ENCODE assay signal across 19 cellular contexts in the genomic region with DNA sequence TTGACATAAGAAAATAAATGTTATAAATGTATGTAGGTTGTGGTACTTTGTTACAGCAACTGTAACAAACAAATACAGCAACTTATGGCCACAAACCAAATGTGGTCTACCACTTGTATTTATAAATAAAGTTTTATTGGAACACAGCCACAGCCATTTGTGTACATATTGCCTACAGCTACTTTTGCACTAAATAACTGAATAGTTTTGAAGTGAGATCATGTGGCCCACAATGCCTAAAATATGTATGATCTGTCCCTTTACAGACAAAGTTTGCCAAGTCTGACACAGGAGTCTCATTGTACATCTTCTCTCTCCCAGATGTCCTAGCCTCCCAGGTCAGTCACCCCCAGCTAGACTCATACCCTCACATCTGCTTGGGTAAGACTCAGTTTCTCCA.
DNase-seq lines count a peak whose midpoint lies in the region; ATAC-seq and TF ChIP-seq lines count a peak whose summit lies in the region.
"Had no signal": no experiment of that assay in that cellular context is flagged by ENCODE, and none has a peak within 500 bp of the region (broad histone marks: within the 10 kb centered on the region; RNA-seq: fewer than 3 reads in every experiment).

No MANE protein-coding gene starts in this region.

- H3K4me1 ChIP-seq in PC-3 (ENCODE audit: insufficient read depth, low read length) = peaks cover 12% of the 10 kb centered on the region; the same call in 1 of the 2 replicates
- no peaks in the 10 kb centered on the region for H3K4me1 ChIP-seq in foreskin keratinocyte
- no peaks in the 10 kb centered on the region for H3K4me1 ChIP-seq in naive thymus-derived CD4-positive, alpha-beta T cell (ENCODE audit: control insufficient read depth in 2 of 2, insufficient read depth in 2 of 2, low read length in 2 of 2)
- H3K4me1 ChIP-seq: A549 had no signal

- H3K9ac ChIP-seq in PC-3 (ENCODE audit: low read length) = no peak overlapping the region

- H3K4me3 Mint-ChIP-seq in naive thymus-derived CD4-positive, alpha-beta T cell = no peak overlapping the region

- H3K36me3 Mint-ChIP-seq in naive thymus-derived CD4-positive, alpha-beta T cell = no peaks in the 10 kb centered on the region

- no peaks in the 10 kb centered on the region for H3K79me2 ChIP-seq in PC-3 (ENCODE audit: low read length)

- intact Hi-C loops in PC-3 (cut with micrococcal nuclease) = no loop called here
- intact Hi-C loops in naive thymus-derived CD4-positive, alpha-beta T cell (cut with micrococcal nuclease) = no loop called here

- no peak for TF ChIP-seq CTCF in PC-3 (conservative IDR thresholded peaks at IDR 0.05; ENCODE audit: low read depth, low read length)
- no peak for TF ChIP-seq CTCF in astrocyte of the spinal cord (IDR thresholded peaks at IDR 0.05; ENCODE audit: low read depth, low read length)
- TF ChIP-seq CTCF in foreskin keratinocyte (conservative IDR thresholded peaks at IDR 0.05) = no peak

- peaks cover 4 to 14% (median 10%) of the 10 kb centered on the region in 11 donors for H3K9me3 Mint-ChIP-seq in naive thymus-derived CD4-positive, alpha-beta T cell

- H3K27ac Mint-ChIP-seq in naive thymus-derived CD4-positive, alpha-beta T cell = no peak overlapping the region

- no peak overlapping the region for H2AFZ ChIP-seq in PC-3 (ENCODE audit: low read length)

- POLR2A ChIA-PET in PC-3 (lab: Charles Lee; ENCODE audit: unreplicated experiment) = no interaction called here
- POLR2A ChIA-PET in naive thymus-derived CD4-positive, alpha-beta T cell (lab: Charles Lee) = no interaction called here

- BruUV-seq in PC-3 (replicated peaks; lab: Mats Ljungman, UMichigan) = no TSS peak

- H4K20me1 ChIP-seq in PC-3 (ENCODE audit: low read length) = no peaks in the 10 kb centered on the region

- H3K4me2 ChIP-seq in PC-3 (ENCODE audit: low read length) = no peak overlapping the region
- H3K4me2 ChIP-seq: A549 had no signal

- H3K36me3 ChIP-seq in PC-3 (ENCODE audit: low read depth, low read length) = no peaks in the 10 kb centered on the region
- no peaks in the 10 kb centered on the region for H3K36me3 ChIP-seq in naive thymus-derived CD4-positive, alpha-beta T cell (ENCODE audit: control insufficient read depth in 2 of 3, insufficient read depth in 3 of 3, low read length in 3 of 3)

- peak; percentile 76 for DNase-seq in H4 (ENCODE audit: low spot score)
- DNase-seq in PC-3 = peak; percentile 88
- DNase-seq in astrocyte of the spinal cord (ENCODE audit: low read depth, low spot score) = peak; percentile 17
- DNase-seq in foreskin keratinocyte = peak; percentile 64 to 84
- DNase-seq in activated T-cell treated with anti-CD3 and anti-CD28 coated beads, Interleukin-2, amount 50 U/mL, for 48 hours = no peak
- DNase-seq in AG08396 (ENCODE audit: low spot score) = no peak
- no peak for DNase-seq in naive thymus-derived CD4-positive, alpha-beta T cell
- DNase-seq: C1 segment of cervical spinal cord, EL, MM.1S, NCI-H1092 treated with DMSO at 0.1 percent for 48 hours, NCI-H1694, NCI-H2107, NCI-H2227 treated with DMSO at 0.1 percent for 48 hours, NCI-H524 treated with DMSO at 0.1 percent for 48 hours, SHP77 treated with DMSO at 0.1 percent for 48 hours had no signal

- CTCF ChIA-PET in PC-3 (lab: Charles Lee) = no interaction called here
- CTCF ChIA-PET in naive thymus-derived CD4-positive, alpha-beta T cell (lab: Charles Lee) = no interaction called here

- H3K4me3 ChIP-seq in PC-3 (ENCODE audit: low read length) (no peak overlapping the region), astrocyte of the spinal cord (ENCODE audit: low read depth, low read length) (no peak overlapping the region)
- H3K4me3 ChIP-seq in naive thymus-derived CD4-positive, alpha-beta T cell (ENCODE audit: low read length) = no peak overlapping the region
- H3K4me3 ChIP-seq: A549 had no signal

- H3K9me2 ChIP-seq in PC-3 (replicated peaks; ENCODE audit: low read length) = no peaks in the 10 kb centered on the region

- ATAC-seq in PC-3 (peak; percentile 78), foreskin keratinocyte (peak; percentile 81), GM18498 (IDR thresholded peaks at IDR 0.05; ENCODE audit: unreplicated experiment) (no peak)
- no peak for ATAC-seq in naive thymus-derived CD4-positive, alpha-beta T cell
- ATAC-seq: A549, Panc1 had no signal

- in situ Hi-C loops in astrocyte of the spinal cord (cut with HindIII; ENCODE audit: low sequenced_read_pairs) = no loop called here

- H3K27me3 Mint-ChIP-seq in naive thymus-derived CD4-positive, alpha-beta T cell = no peaks in the 10 kb centered on the region

- H3K27ac ChIP-seq in PC-3 (ENCODE audit: low read length) (no peak overlapping the region), foreskin keratinocyte (no peak overlapping the region)
- no peak overlapping the region for H3K27ac ChIP-seq in naive thymus-derived CD4-positive, alpha-beta T cell (ENCODE audit: low read depth, low read length)
- H3K27ac ChIP-seq: A549 had no signal

- no peaks in the 10 kb centered on the region for H3K4me1 Mint-ChIP-seq in naive thymus-derived CD4-positive, alpha-beta T cell

- H3K9me3 ChIP-seq in PC-3 (ENCODE audit: low read length) = no peaks in the 10 kb centered on the region
- H3K9me3 ChIP-seq in naive thymus-derived CD4-positive, alpha-beta T cell (ENCODE audit: control insufficient read depth in 2 of 3, low read length in 3 of 3) = peaks cover 0 to 5% (median 0%) of the 10 kb centered on the region in 3 experiments
- H3K9me3 ChIP-seq: A549 had no signal

- no peaks in the 10 kb centered on the region for H3F3A ChIP-seq in PC-3 (ENCODE audit: low read length, unreplicated experiment)

- H3K27me3 ChIP-seq in PC-3 (ENCODE audit: low read length) (no peaks in the 10 kb centered on the region), foreskin keratinocyte (no peaks in the 10 kb centered on the region)
- no peaks in the 10 kb centered on the region for H3K27me3 ChIP-seq in naive thymus-derived CD4-positive, alpha-beta T cell (ENCODE audit: control insufficient read depth in 2 of 2, insufficient read depth in 2 of 2, low read length in 2 of 2)

Comparison
In these comparisons a context has a peak if more than half of its experiments do, and no peak if none do; other contexts are left out.
1. DNase-seq: peak in H4 (single experiment), PC-3 (single experiment), astrocyte of the spinal cord (single experiment) and foreskin keratinocyte (2 of 2); none in activated T-cell treated with anti-CD3 and anti-CD28 coated beads, Interleukin-2, amount 50 U/mL, for 48 hours (0 of 2), AG08396 (single experiment) and naive thymus-derived CD4-positive, alpha-beta T cell (0 of 9).
2. ATAC-seq: peak in PC-3 (single experiment) and foreskin keratinocyte (single experiment); none in GM18498 (single experiment) and naive thymus-derived CD4-positive, alpha-beta T cell (single experiment).